10 cellular contexts compared by ENCODE assay signal in the genomic region with DNA sequence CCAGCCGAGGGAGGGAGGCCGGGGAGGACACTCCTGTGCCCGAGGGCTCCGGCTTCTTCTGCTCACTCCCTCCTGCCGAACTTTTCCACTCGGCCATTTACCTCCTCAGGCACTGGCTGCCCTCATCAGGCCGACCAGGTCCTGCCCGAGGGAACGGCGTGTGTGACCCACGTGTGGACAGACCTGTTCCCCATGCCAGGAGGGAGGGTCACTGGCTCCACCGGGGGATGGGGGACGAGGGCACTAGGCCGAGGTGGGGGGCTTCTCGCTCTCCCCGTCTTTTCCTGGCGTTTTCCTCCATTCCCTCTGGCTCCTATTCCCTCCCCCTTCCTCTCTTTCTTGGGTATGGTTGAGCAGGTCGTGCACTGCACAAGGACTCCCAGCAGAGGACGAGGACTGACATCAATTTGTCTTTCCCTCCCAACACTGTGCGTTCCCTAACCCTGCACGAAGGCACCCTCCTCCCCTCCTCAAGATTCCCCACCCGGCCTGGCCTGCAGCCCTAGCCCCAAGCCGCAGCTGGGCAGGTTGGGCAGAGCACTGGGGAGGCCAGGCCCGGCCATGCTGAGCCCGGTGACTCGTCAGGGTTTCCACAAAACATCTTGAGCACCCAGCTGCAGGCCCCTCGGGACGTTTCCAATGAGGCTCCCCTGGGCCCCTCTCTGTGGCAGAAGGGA. TPM values are rescaled to one million over a fixed set of nuclear protein-coding genes. Genes with fewer than 3 reads are reported as not detected.
DNase-seq lines count a peak whose midpoint lies in the region; ATAC-seq and TF ChIP-seq lines count a peak whose summit lies in the region.
"Had no signal": no experiment of that assay in that cellular context is flagged by ENCODE, and none has a peak within 500 bp of the region (broad histone marks: within the 10 kb centered on the region; RNA-seq: fewer than 3 reads in every experiment).

No MANE protein-coding gene starts in this region.

- H2AFZ ChIP-seq in SU-DHL-6 (ENCODE audit: low read depth, low read length, severe bottlenecking), result no peak overlapping the region

- TF ChIP-seq POLR2A in testis (IDR thresholded peaks at IDR 0.05), result no peak

- intact Hi-C loops in testis (cut with DNase I; ENCODE audit: low total_unique reads), result no loop called here

- H3K27me3 ChIP-seq in SU-DHL-6 (ENCODE audit: low read length) (no peaks in the 10 kb centered on the region), testis (no peaks in the 10 kb centered on the region)

- H3K4me3 ChIP-seq in SU-DHL-6 (ENCODE audit: insufficient read depth, low read length, poor library complexity, severe bottlenecking), result no peak overlapping the region
- H3K4me3 ChIP-seq in testis, result peak overlapping the region; percentile 24 to 59

- 50 to 65% methylated on average over 17 to 27 of the region's 28 CpGs for WGBS in testis, 2 donors

- peaks cover 14% of the 10 kb centered on the region; the same call in 1 of the 2 replicates for H3K9me3 ChIP-seq in SU-DHL-6 (ENCODE audit: insufficient read depth, low read length)
- no peaks in the 10 kb centered on the region for H3K9me3 ChIP-seq in testis

- no peaks in the 10 kb centered on the region for H3K9me2 ChIP-seq in SU-DHL-6 (replicated peaks; ENCODE audit: insufficient read depth, low read length)

- H3K4me2 ChIP-seq in SU-DHL-6 (ENCODE audit: low read depth, low read length, poor library complexity, severe bottlenecking), result peak overlapping the region; percentile 47

- peaks cover 25% of the 10 kb centered on the region for H3F3A ChIP-seq in SU-DHL-6 (ENCODE audit: insufficient read depth)

- H3K4me3 Mint-ChIP-seq in activated T-cell treated with anti-CD3 and anti-CD28 coated beads, Interleukin-2, amount 50 U/mL, for 4 hours, result peak overlapping the region; percentile 66
- H3K4me3 Mint-ChIP-seq in glutamatergic neuron (ENCODE audit: unreplicated experiment), result peak overlapping the region; percentile 63

- no peaks in the 10 kb centered on the region for H3K79me2 ChIP-seq in SU-DHL-6 (ENCODE audit: insufficient read depth, low read length)

- no peak overlapping the region for H3K9ac ChIP-seq in SU-DHL-6 (ENCODE audit: low read length)

- no peaks in the 10 kb centered on the region for H3K4me1 ChIP-seq in testis

- H3K36me3 ChIP-seq in SU-DHL-6 (ENCODE audit: low read length) (no peaks in the 10 kb centered on the region), testis (ENCODE audit: low read depth, missing control alignments) (no peaks in the 10 kb centered on the region)

- ATAC-seq in activated T-cell treated with anti-CD3 and anti-CD28 coated beads, Interleukin-2, amount 50 U/mL, for 4 hours, result no peak
- ATAC-seq in GM18517 (IDR thresholded peaks at IDR 0.05; ENCODE audit: unreplicated experiment), result no peak

- peaks cover 3% of the 10 kb centered on the region for H3K27me3 Mint-ChIP-seq in activated T-cell treated with anti-CD3 and anti-CD28 coated beads, Interleukin-2, amount 50 U/mL, for 4 hours (ENCODE audit: low read depth)
- no peaks in the 10 kb centered on the region for H3K27me3 Mint-ChIP-seq in glutamatergic neuron (ENCODE audit: unreplicated experiment)

- no peak for DNase-seq in activated T-cell treated with anti-CD3 and anti-CD28 coated beads, Interleukin-2, amount 50 U/mL, for 4 hours
- no peak for DNase-seq in activated T-cell treated with anti-CD3 and anti-CD28 coated beads, Interleukin-2, amount 50 U/mL, for 1 hour
- DNase-seq in glutamatergic neuron, result no peak
- no peak for DNase-seq in testis
- DNase-seq in ecto neural progenitor cell (ENCODE audit: low spot score), result no peak
- no peak for DNase-seq in HuH-7.5 (ENCODE audit: low spot score)

- peaks cover 43% of the 10 kb centered on the region for H3K4me1 Mint-ChIP-seq in activated T-cell treated with anti-CD3 and anti-CD28 coated beads, Interleukin-2, amount 50 U/mL, for 4 hours (ENCODE audit: low read depth)
- peaks cover 6% of the 10 kb centered on the region for H3K4me1 Mint-ChIP-seq in glutamatergic neuron (ENCODE audit: low read depth, unreplicated experiment)

- no peaks in the 10 kb centered on the region for H3K9me3 Mint-ChIP-seq in activated T-cell treated with anti-CD3 and anti-CD28 coated beads, Interleukin-2, amount 50 U/mL, for 4 hours
- peaks cover 6% of the 10 kb centered on the region for H3K9me3 Mint-ChIP-seq in glutamatergic neuron (ENCODE audit: unreplicated experiment)

- H3K36me3 Mint-ChIP-seq in activated T-cell treated with anti-CD3 and anti-CD28 coated beads, Interleukin-2, amount 50 U/mL, for 4 hours (ENCODE audit: insufficient read depth), result peaks cover 7% of the 10 kb centered on the region
- H3K36me3 Mint-ChIP-seq in glutamatergic neuron (ENCODE audit: unreplicated experiment), result no peaks in the 10 kb centered on the region

- no peak overlapping the region for H3K27ac Mint-ChIP-seq in glutamatergic neuron (ENCODE audit: unreplicated experiment)

- TF ChIP-seq CTCF in SU-DHL-6 (IDR thresholded peaks at IDR 0.05; ENCODE audit: insufficient read depth, low read length, poor library complexity, severe bottlenecking) (no peak), glutamatergic neuron (IDR thresholded peaks at IDR 0.05; ENCODE audit: partially characterized antibody, unreplicated experiment) (no peak), testis (IDR thresholded peaks at IDR 0.05) (no peak)

- H4K20me1 ChIP-seq in SU-DHL-6 (ENCODE audit: low read depth, low read length), result no peaks in the 10 kb centered on the region

- H3K27ac ChIP-seq in SU-DHL-6 (ENCODE audit: low read depth, low read length) (no peak overlapping the region; the same call in 1 of the 2 replicates), testis (no peak overlapping the region)

RNA-seq across cellular contexts. Expression of a gene that starts 3.2 kb away (rescaled TPM):
- not detected for total RNA-seq in activated T-cell treated with anti-CD3 and anti-CD28 coated beads, Interleukin-2, amount 50 U/mL, for 4 hours
- not detected for total RNA-seq in glutamatergic neuron (ENCODE audit: unreplicated experiment)
- 1 to 10 TPM in 1 of 2 donors, under 1 TPM in 1; 0.99 to 1.5 TPM for total RNA-seq in testis
- 0.75 TPM for polyA plus RNA-seq in testis (ENCODE audit: insufficient read depth, low read depth, low replicate concordance)
- total RNA-seq: activated CD8-positive, alpha-beta memory T cell treated with anti-CD3 and anti-CD28 coated beads for 36 hours had no signal
- polyA plus RNA-seq: neural cell had no signal

RNA-seq across cellular contexts. Expression of a gene that starts 15.7 kb away (rescaled TPM):
- total RNA-seq in activated T-cell treated with anti-CD3 and anti-CD28 coated beads, Interleukin-2, amount 50 U/mL, for 4 hours, result 100 to 1,000 TPM; 110 to 147 (median 117) TPM
- total RNA-seq in glutamatergic neuron (ENCODE audit: unreplicated experiment), result 28.7 TPM
- total RNA-seq in testis, result 10 to 100 TPM; 11.7 to 34.9 TPM
- polyA plus RNA-seq in testis (ENCODE audit: insufficient read depth, low read depth, low replicate concordance), result 40.0 TPM

RNA-seq across cellular contexts. Expression of a gene that starts 27.8 kb away (rescaled TPM):
- total RNA-seq in activated T-cell treated with anti-CD3 and anti-CD28 coated beads, Interleukin-2, amount 50 U/mL, for 4 hours, result 10 to 100 TPM; 39.0 to 49.2 (median 44.4) TPM
- total RNA-seq in glutamatergic neuron (ENCODE audit: unreplicated experiment), result 227 TPM
- 10 to 100 TPM; 46.6 to 56.1 TPM for total RNA-seq in testis
- 100 TPM for polyA plus RNA-seq in testis (ENCODE audit: insufficient read depth, low read depth, low replicate concordance)

RNA-seq across cellular contexts. Expression of a gene that starts 51.2 kb away (rescaled TPM):
- total RNA-seq in activated T-cell treated with anti-CD3 and anti-CD28 coated beads, Interleukin-2, amount 50 U/mL, for 4 hours, result 1 to 10 TPM in 2 of 3 donors, under 1 TPM in 1; 0.90 to 1.3 (median 1.2) TPM
- not detected for total RNA-seq in glutamatergic neuron (ENCODE audit: unreplicated experiment)
- 1 to 10 TPM; 2.5 to 3.0 TPM for total RNA-seq in testis
- polyA plus RNA-seq in testis (ENCODE audit: insufficient read depth, low read depth, low replicate concordance), result 1.3 TPM
- polyA plus RNA-seq: neural cell had no signal
